Comparison of ENCODE assay signal across 11 cellular contexts in genomic region chr16:3165111-3165822, GRCh38. TPM values are rescaled to one million over a fixed set of nuclear protein-coding genes. Genes with fewer than 3 reads are reported as not detected.
DNase-seq lines count a peak whose midpoint lies in the region; ATAC-seq, FAIRE-seq and TF ChIP-seq lines count a peak whose summit lies in the region.
"Had no signal": no experiment of that assay in that cellular context is flagged by ENCODE, and none has a peak within 500 bp of the region (broad histone marks: within the 10 kb centered on the region; RNA-seq: fewer than 3 reads in every experiment).

No MANE protein-coding gene starts in this region.

- no peak for FAIRE-seq in endothelial cell of umbilical vein (lab: Jason Lieb, UNC)

- no peak for TF ChIP-seq EP300 in sigmoid colon (IDR thresholded peaks at IDR 0.05)

- H3K79me2 ChIP-seq in GM23248 (ENCODE audit: insufficient read depth), result no peaks in the 10 kb centered on the region
- H3K79me2 ChIP-seq in OCI-LY1 (ENCODE audit: insufficient read depth, low read length), result no peaks in the 10 kb centered on the region
- H3K79me2 ChIP-seq in endothelial cell of umbilical vein (ENCODE audit: control insufficient read depth, insufficient read depth, low read length), result no peaks in the 10 kb centered on the region

- ATAC-seq in HG03565 (IDR thresholded peaks at IDR 0.05; ENCODE audit: unreplicated experiment) (no peak), HG03378 (IDR thresholded peaks at IDR 0.05; ENCODE audit: unreplicated experiment) (no peak)

- CTCF ChIA-PET in endothelial cell of umbilical vein (lab: Charles Lee), result interaction anchor here (0.9 to 1.4 kb wide), 10 partner anchors 8 to 133 kb away, joined by 3 to 17 read pairs (median 4); partner anchors contain the start of gene ZNF213

- intact Hi-C loops in endothelial cell of umbilical vein (cut with micrococcal nuclease) (no loop called here), sigmoid colon (cut with DNase I) (loop anchor here (5.0 kb wide), 1 partner anchor 58 kb away; no protein-coding TSS in a partner anchor)

- no peak for DNase-seq in GM23248
- no peak for DNase-seq in endothelial cell of umbilical vein (ENCODE audit: low read depth, low spot score)
- no peak for DNase-seq in sigmoid colon
- no peak for DNase-seq in dedifferentiated amniotic fluid mesenchymal stem cell (ENCODE audit: extremely low spot score)

- H3K27me3 ChIP-seq in GM23248 (replicated peaks; ENCODE audit: insufficient read depth), result peaks cover 22% of the 10 kb centered on the region
- H3K27me3 ChIP-seq in OCI-LY1 (ENCODE audit: insufficient read depth, low read length), result peaks cover 6% of the 10 kb centered on the region
- H3K27me3 ChIP-seq in endothelial cell of umbilical vein (ENCODE audit: control insufficient read depth in 2 of 2, insufficient read depth in 2 of 2, low read length in 2 of 2), result peaks cover 15 to 16% of the 10 kb centered on the region in 2 experiments
- peaks cover 14 to 56% (median 15%) of the 10 kb centered on the region in 3 donors for H3K27me3 ChIP-seq in sigmoid colon
- H3K27me3 ChIP-seq: testis had no signal

- H3K9me2 ChIP-seq in GM23248 (ENCODE audit: insufficient read depth) (no peaks in the 10 kb centered on the region), OCI-LY1 (ENCODE audit: low read depth, low read length) (no peaks in the 10 kb centered on the region)

- H3K4me3 ChIP-seq in GM23248 (peak overlapping the region; percentile 43; the same call in 1 of the 2 replicates), OCI-LY1 (ENCODE audit: low read depth, low read length, poor library complexity, severe bottlenecking) (peak overlapping the region; percentile 56), endothelial cell of umbilical vein (replicated peaks in 1 of 3; ENCODE audit: insufficient read depth in 1 of 3, low read depth in 1 of 3, low read length in 3 of 3) (no peak overlapping the region), sigmoid colon (peak overlapping the region in 3 of 4 donors; percentile 19 to 33 (median 27))
- H3K4me3 ChIP-seq: testis had no signal

- TF ChIP-seq CTCF in OCI-LY1 (IDR thresholded peaks at IDR 0.05; ENCODE audit: low read length), result no peak
- no peak for TF ChIP-seq CTCF in endothelial cell of umbilical vein (IDR thresholded peaks at IDR 0.05; ENCODE audit: extremely low read depth in 1 of 2, insufficient read depth in 1 of 2, low read depth in 1 of 2, low read length in 2 of 2)
- no peak for TF ChIP-seq CTCF in sigmoid colon (IDR thresholded peaks at IDR 0.05)

- no TSS peak for BruUV-seq in endothelial cell of umbilical vein (replicated peaks; lab: Mats Ljungman, UMichigan)

- H3K9me1 ChIP-seq in endothelial cell of umbilical vein (replicated peaks; ENCODE audit: control insufficient read depth, extremely low read depth, insufficient read depth, low read length), result no peaks in the 10 kb centered on the region

- in situ Hi-C loops in GM23248 (cut with MboI), result no loop called here

- H3F3A ChIP-seq in GM23248 (ENCODE audit: insufficient read depth), result no peaks in the 10 kb centered on the region
- H3F3A ChIP-seq in OCI-LY1 (ENCODE audit: insufficient read depth, low read length), result no peaks in the 10 kb centered on the region; the same call in 1 of the 2 replicates

- H3K9ac ChIP-seq in GM23248 (no peak overlapping the region), OCI-LY1 (ENCODE audit: low read length) (peak overlapping the region; percentile 52; the same call in 1 of the 2 replicates), endothelial cell of umbilical vein (replicated peaks; ENCODE audit: extremely low read depth, insufficient read depth, low read length) (no peak overlapping the region)

- POLR2A ChIA-PET in endothelial cell of umbilical vein (lab: Charles Lee), result interaction anchor here (1.2 kb wide), 1 partner anchor 30 kb away, joined by 3 read pairs; the partner anchor contains the start of gene ZNF213

- no peak for TF ChIP-seq POLR2A in endothelial cell of umbilical vein (IDR thresholded peaks at IDR 0.05; ENCODE audit: low read depth, low read length)
- no peak for TF ChIP-seq POLR2A in sigmoid colon (IDR thresholded peaks at IDR 0.05)

- WGBS in GM23248 (ENCODE audit: low coverage in 1 of 2, low lambda C conversion rate in 2 of 2, missing lambda C conversion rate in 2 of 2), 2 experiments, result 68 to 73% methylated on average over 12 of the region's 12 CpGs
- 73 to 92% methylated on average over 12 of the region's 12 CpGs for WGBS in sigmoid colon, 2 donors

- peak overlapping the region; percentile 90 for H2AFZ ChIP-seq in GM23248
- peak overlapping the region; percentile 93 for H2AFZ ChIP-seq in OCI-LY1 (ENCODE audit: low read length)
- peak overlapping the region; percentile 86 for H2AFZ ChIP-seq in endothelial cell of umbilical vein (ENCODE audit: low read depth, low read length)

- no peaks in the 10 kb centered on the region for H3K36me3 ChIP-seq in GM23248 (ENCODE audit: low read depth)
- no peaks in the 10 kb centered on the region for H3K36me3 ChIP-seq in OCI-LY1 (ENCODE audit: insufficient read depth, low read length)
- no peaks in the 10 kb centered on the region for H3K36me3 ChIP-seq in endothelial cell of umbilical vein (ENCODE audit: control insufficient read depth in 2 of 2, extremely low read depth in 1 of 2, insufficient read depth in 2 of 2, low read length in 2 of 2)
- H3K36me3 ChIP-seq in sigmoid colon, result no peaks in the 10 kb centered on the region
- H3K36me3 ChIP-seq: left lung had no signal

- H3K27ac ChIP-seq in GM23248 (no peak overlapping the region), OCI-LY1 (ENCODE audit: low read depth, low read length, poor library complexity, severe bottlenecking) (no peak overlapping the region), endothelial cell of umbilical vein (ENCODE audit: insufficient read depth, low read depth, low read length) (no peak overlapping the region), sigmoid colon (peak overlapping the region in 1 of 4 donors; percentile 42)
- H3K27ac ChIP-seq: left lung, testis had no signal

- H4K20me1 ChIP-seq in GM23248 (ENCODE audit: insufficient read depth), result no peaks in the 10 kb centered on the region
- no peaks in the 10 kb centered on the region for H4K20me1 ChIP-seq in OCI-LY1 (ENCODE audit: insufficient read depth, low read length)
- no peaks in the 10 kb centered on the region for H4K20me1 ChIP-seq in endothelial cell of umbilical vein (replicated peaks; ENCODE audit: control insufficient read depth, extremely low read depth, insufficient read depth, low read length)

- no peaks in the 10 kb centered on the region for H3K4me1 ChIP-seq in GM23248 (ENCODE audit: insufficient read depth)
- peaks cover 12% of the 10 kb centered on the region for H3K4me1 ChIP-seq in OCI-LY1 (ENCODE audit: insufficient read depth, low read length, severe bottlenecking)
- H3K4me1 ChIP-seq in endothelial cell of umbilical vein (ENCODE audit: control insufficient read depth, extremely low read depth, insufficient read depth, low read length), result peaks cover under 1% of the 10 kb centered on the region
- H3K4me1 ChIP-seq in sigmoid colon, result peaks cover 0 to 9% (median 4%) of the 10 kb centered on the region in 4 donors
- H3K4me1 ChIP-seq: testis had no signal

- dilution Hi-C loops in endothelial cell of umbilical vein (cut with MboI; ENCODE audit: extremely low pct_ligation_motif_present, low sequenced_read_pairs), result no loop called here

- H3K4me2 ChIP-seq in GM23248 (ENCODE audit: unreplicated experiment) (peak overlapping the region; percentile 76), OCI-LY1 (ENCODE audit: low read length) (peak overlapping the region; percentile 68), endothelial cell of umbilical vein (ENCODE audit: insufficient read depth, low read length) (peak overlapping the region; percentile 5)

- H3K9me3 ChIP-seq in GM23248 (ENCODE audit: low read depth) (no peaks in the 10 kb centered on the region), OCI-LY1 (ENCODE audit: low read length) (no peaks in the 10 kb centered on the region), endothelial cell of umbilical vein (replicated peaks; ENCODE audit: control insufficient read depth, insufficient read depth, low read length) (no peaks in the 10 kb centered on the region), sigmoid colon (no peaks in the 10 kb centered on the region)
- H3K9me3 ChIP-seq: left lung, testis had no signal

RNA-seq across cellular contexts. Expression of gene OR1F1, which starts 22.7 kb away (rescaled TPM):
- 5.3 TPM in 1 of 2 replicates, not detected in the other for total RNA-seq in GM23248 (2014; rRNA removed; shearing (Covaris generic))
- polyA plus RNA-seq in GM23248 (2016; fragmentation: Nextera tagmentation; extraction: Ambion mirVana) (not detected in 2 replicates), endothelial cell of umbilical vein (0.17 and 0.25 TPM in 2 replicates), sigmoid colon (not detected)
- total RNA-seq in endothelial cell of umbilical vein (not detected in 2 replicates), sigmoid colon (not detected)
- 0.10 and 0.14 TPM in 2 replicates for polyA plus RNA-seq in endothelial cell of umbilical vein (2011; cell fraction: cytosol; rRNA removed)
- polyA plus RNA-seq in endothelial cell of umbilical vein (2011; cell fraction: nucleus; rRNA removed), result not detected in 2 replicates
- polyA plus RNA-seq in endothelial cell of umbilical vein (2012), result 0.19 TPM in 1 of 2 replicates, not detected in the other
- polyA minus RNA-seq in endothelial cell of umbilical vein, result 0.63 TPM in 1 of 2 replicates, not detected in the other
- not detected for polyA minus RNA-seq in endothelial cell of umbilical vein (2011; cell fraction: cytosol; rRNA and poly(A)+ RNA removed)
- not detected in 2 replicates for polyA minus RNA-seq in endothelial cell of umbilical vein (2011; cell fraction: nucleus; rRNA and poly(A)+ RNA removed)
- total RNA-seq: left lung; T-helper 1 cell treated with Interleukin-12 subunit alpha and Interleukin-12 subunit beta and Interleukin-4 antibody, amounts not matched to agents 30 ng/mL and 1 ng/mL, for 36 hours; testis had no signal
- polyA plus RNA-seq: esophagus had no signal

RNA-seq across cellular contexts. Expression of gene ZNF213, which starts 30.4 kb away (rescaled TPM):
- total RNA-seq in GM23248 (2014; rRNA removed; shearing (Covaris generic)), result 7.3 and 7.7 TPM in 2 replicates
- polyA plus RNA-seq in GM23248 (2016; fragmentation: Nextera tagmentation; extraction: Ambion mirVana), result 5.3 and 5.4 TPM in 2 replicates
- 8.0 and 9.8 TPM in 2 replicates for total RNA-seq in endothelial cell of umbilical vein
- polyA plus RNA-seq in endothelial cell of umbilical vein, result 1.8 and 2.0 TPM in 2 replicates
- polyA plus RNA-seq in endothelial cell of umbilical vein (2011; cell fraction: cytosol; rRNA removed), result 1.3 and 1.7 TPM in 2 replicates
- 0.87 and 0.90 TPM in 2 replicates for polyA plus RNA-seq in endothelial cell of umbilical vein (2011; cell fraction: nucleus; rRNA removed)
- polyA plus RNA-seq in endothelial cell of umbilical vein (2012), result 6.0 and 6.4 TPM in 2 replicates
- polyA minus RNA-seq in endothelial cell of umbilical vein, result 1.4 and 2.0 TPM in 2 replicates
- 3.5 TPM for polyA minus RNA-seq in endothelial cell of umbilical vein (2011; cell fraction: cytosol; rRNA and poly(A)+ RNA removed)
- 0.72 and 1.5 TPM in 2 replicates for polyA minus RNA-seq in endothelial cell of umbilical vein (2011; cell fraction: nucleus; rRNA and poly(A)+ RNA removed)
- total RNA-seq in sigmoid colon, result 10 to 100 TPM in 1 of 4 donors, 1 to 10 TPM in 3; 2.6 to 10.5 (median 5.0) TPM
- 10 to 100 TPM in 1 of 3 donors, 1 to 10 TPM in 2; 7.2 to 11.3 (median 7.2) TPM for polyA plus RNA-seq in sigmoid colon

RNA-seq across cellular contexts. Expression of gene ZNF205, which starts 52.9 kb away (rescaled TPM):
- 12.5 and 14.6 TPM in 2 replicates for total RNA-seq in GM23248 (2014; rRNA removed; shearing (Covaris generic))
- polyA plus RNA-seq in GM23248 (2016; fragmentation: Nextera tagmentation; extraction: Ambion mirVana) (4.2 and 4.4 TPM in 2 replicates), endothelial cell of umbilical vein (19.0 and 30.1 TPM in 2 replicates), sigmoid colon (10 to 100 TPM in 2 of 3 donors, 1 to 10 TPM in 1; 6.6 to 12.6 (median 10.9) TPM)
- total RNA-seq in endothelial cell of umbilical vein (15.5 and 18.5 TPM in 2 replicates), sigmoid colon (10 to 100 TPM; 15.8 to 17.5 (median 16.7) TPM)
- 14.3 and 20.6 TPM in 2 replicates for polyA plus RNA-seq in endothelial cell of umbilical vein (2011; cell fraction: cytosol; rRNA removed)
- 15.3 and 16.2 TPM in 2 replicates for polyA plus RNA-seq in endothelial cell of umbilical vein (2011; cell fraction: nucleus; rRNA removed)
- 8.4 and 10.2 TPM in 2 replicates for polyA plus RNA-seq in endothelial cell of umbilical vein (2012)
- polyA minus RNA-seq in endothelial cell of umbilical vein, result 5.1 and 6.5 TPM in 2 replicates
- 8.7 TPM for polyA minus RNA-seq in endothelial cell of umbilical vein (2011; cell fraction: cytosol; rRNA and poly(A)+ RNA removed)
- polyA minus RNA-seq in endothelial cell of umbilical vein (2011; cell fraction: nucleus; rRNA and poly(A)+ RNA removed), result 3.0 and 4.4 TPM in 2 replicates

Comparison
In these comparisons a context has a peak if more than half of its experiments do, and no peak if none do; other contexts are left out.
1. H3K4me2 ChIP-seq: peak in every context shown above with its lines; median percentile 76 in GM23248; 68 in OCI-LY1; 5 in endothelial cell of umbilical vein.
2. H3K4me3 ChIP-seq: peak in GM23248 (single experiment), OCI-LY1 (single experiment) and sigmoid colon (3 of 4); none in endothelial cell of umbilical vein (0 of 3).
3. Peak in every context shown above with its lines, with median percentiles within 50 percentile points of each other: H2AFZ ChIP-seq.